ENCODE assay signal across 24 cellular contexts in the genomic region with DNA sequence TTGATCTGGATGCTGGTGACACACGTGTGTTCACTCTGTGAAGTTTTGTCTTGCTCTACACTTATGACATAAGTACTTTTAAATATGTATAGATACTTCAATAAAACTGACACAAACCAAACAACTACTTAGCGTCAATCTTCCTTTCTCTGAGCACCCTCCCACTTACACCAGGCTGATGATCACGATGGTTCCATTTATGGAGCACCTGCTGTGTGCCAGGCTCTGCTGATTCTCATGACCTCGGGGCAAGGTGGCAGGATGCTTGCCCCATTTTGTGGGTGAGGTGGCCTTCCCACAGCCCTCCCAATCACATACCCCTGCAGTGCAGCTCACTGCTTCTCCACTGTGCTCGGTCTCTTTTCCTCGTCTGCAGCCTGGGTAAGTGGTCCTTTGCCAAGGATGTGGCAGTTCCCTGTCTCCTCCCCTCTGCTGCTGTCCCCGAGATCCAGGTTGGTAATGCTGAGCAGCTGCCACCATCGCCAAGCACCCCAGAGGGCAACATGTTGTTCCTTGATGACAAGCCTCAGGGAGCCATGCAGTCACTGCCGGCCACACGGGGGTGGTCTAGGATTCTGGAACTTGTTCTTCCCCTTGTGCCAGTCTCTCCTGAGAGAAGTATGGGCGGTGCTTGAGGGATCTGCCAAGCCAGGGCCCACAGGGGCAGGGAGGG. TPM values are rescaled to one million over a fixed set of nuclear protein-coding genes. Genes with fewer than 3 reads are reported as not detected.
"Had no signal": no experiment of that assay in that cellular context is flagged by ENCODE, and none has a peak within 500 bp of the region (broad histone marks: within the 10 kb centered on the region; RNA-seq: fewer than 3 reads in every experiment).

No MANE protein-coding gene starts in this region.

- H3K27me3 ChIP-seq: dorsolateral prefrontal cortex, heart left ventricle, pancreas, sigmoid colon, suprapubic skin, thyroid gland, uterus had no signal

- H3K36me3 ChIP-seq: heart left ventricle, pancreas, prostate gland, sigmoid colon, suprapubic skin, thyroid gland, uterus had no signal

- H3K36me3 Mint-ChIP-seq: mesothelial cell of epicardium, type B pancreatic cell had no signal

- H3K9me3 ChIP-seq: heart left ventricle, pancreas, prostate gland, sigmoid colon, suprapubic skin, thyroid gland, uterus had no signal

- ATAC-seq: esophagus mucosa, pancreas had no signal

- H3K9me3 Mint-ChIP-seq: mesothelial cell of epicardium, nephron, type B pancreatic cell had no signal

- H3K4me1 Mint-ChIP-seq: mesothelial cell of epicardium, nephron had no signal

- H3K27ac Mint-ChIP-seq: mesothelial cell of epicardium, nephron, type B pancreatic cell had no signal

- H3K27ac ChIP-seq: dorsolateral prefrontal cortex, heart left ventricle, pancreas, prostate gland, sigmoid colon, skin epidermis, suprapubic skin, thyroid gland, uterus had no signal

- DNase-seq: cortex of kidney; dorsolateral prefrontal cortex; effector CD8-positive, alpha-beta T cell; heart left ventricle; hippocampal formation; kidney glomerular epithelial cell; mammary epithelial cell; occipital lobe; pancreas; sigmoid colon; stimulated activated CD4-positive, alpha-beta T cell treated with anti-CD3 and anti-CD28 coated beads, Interleukin-2, amount 100 ng/mL, for 24 hours; stimulated activated CD4-positive, alpha-beta T cell treated with anti-CD3 and anti-CD28 coated beads, Interleukin-4, amount 100 ng/mL, for 4 hours; stimulated activated naive CD4-positive, alpha-beta T cell; thyroid gland; uterus had no signal

- FAIRE-seq: frontal cortex, pancreas had no signal

- H3K4me1 ChIP-seq: heart left ventricle, pancreas, prostate gland, sigmoid colon, suprapubic skin, thyroid gland, uterus had no signal

- H3K4me3 ChIP-seq: dorsolateral prefrontal cortex, heart left ventricle, pancreas, prostate gland, sigmoid colon, skin epidermis, suprapubic skin, thyroid gland, uterus had no signal

- H3K4me3 Mint-ChIP-seq: mesothelial cell of epicardium, nephron, type B pancreatic cell had no signal

RNA-seq across cellular contexts. Expression of a gene that starts 20.6 kb away (rescaled TPM):
- total RNA-seq: glomerular endothelial cell had no signal
